ENCODE assay signal across 1 cellular context in genomic region chr19:925087-925911, GRCh38.
TF ChIP-seq lines count a peak whose summit lies in the region.

No MANE protein-coding gene starts in this region.

TF ChIP-seq in K562, 482 proteins besides CTCF, POLR2A, EP300 and RAD21 (continued from another document and continues in another):
- TF ChIP-seq ZNF592 (IDR thresholded peaks at IDR 0.05) (peak; percentile 69; the same call in 1 of the 2 replicates), PBX2 (CRISPR knock-in tag; IDR thresholded peaks at IDR 0.05; ENCODE audit: low read depth) (no peak), PBX2 (tag; conservative IDR thresholded peaks at IDR 0.05; ENCODE audit: low read depth) (no peak), NCOR1 (IDR thresholded peaks at IDR 0.05) (0 out of 2 replicates have a peak, but pooled peaks have one; percentile 30), POLR2AphosphoS5 (IDR thresholded peaks at IDR 0.05; ENCODE audit: control insufficient read depth, insufficient read depth, low read depth, low read length) (0 out of 2 replicates have a peak, but pooled peaks have one; percentile 2), ZNF77 (CRISPR knock-in tag; IDR thresholded peaks at IDR 0.05) (no peak), SMC3 (conservative IDR thresholded peaks at IDR 0.05; ENCODE audit: insufficient read depth, low read depth, low read length) (0 out of 2 replicates have a peak, but pooled peaks have one; percentile 12), RNF2 (IDR thresholded peaks at IDR 0.05) (peak; percentile 52; the same call in 1 of the 2 replicates), CHD2 (IDR thresholded peaks at IDR 0.05; ENCODE audit: low read depth, low read length) (no peak), HCFC1 (IDR thresholded peaks at IDR 0.05; ENCODE audit: low read depth, low read length) (peak; percentile 35), HNRNPH1 (optimal IDR thresholded peaks at IDR 0.05; ENCODE audit: low read depth, low read length) (no peak), CBFB (CRISPR knock-in tag; IDR thresholded peaks at IDR 0.05) (0 out of 2 replicates have a peak, but pooled peaks have one; percentile 55), TBP (optimal IDR thresholded peaks at IDR 0.05; ENCODE audit: low read depth, low read length) (no peak), ARID3B (CRISPR knock-in tag; IDR thresholded peaks at IDR 0.05; ENCODE audit: borderline replicate concordance) (peak; percentile 81; the same call in 1 of the 2 replicates), GATAD2A (IDR thresholded peaks at IDR 0.05) (peak; percentile 58; the same call in 1 of the 2 replicates), CGGBP1 (CRISPR knock-in tag; IDR thresholded peaks at IDR 0.05) (no peak), CHAMP1 (IDR thresholded peaks at IDR 0.05) (no peak), ATF3 (IDR thresholded peaks at IDR 0.05) (peak; percentile 83), ATF3 (CRISPR knock-in tag; conservative IDR thresholded peaks at IDR 0.05) (0 out of 2 replicates have a peak, but pooled peaks have one; percentile 34), MCM2 (IDR thresholded peaks at IDR 0.05; ENCODE audit: low read depth) (no peak), ZNF324 (CRISPR knock-in tag; IDR thresholded peaks at IDR 0.05) (no peak), ZNF507 (tag; conservative IDR thresholded peaks at IDR 0.05) (no peak), L3MBTL2 (IDR thresholded peaks at IDR 0.05) (peak; percentile 50), NR0B1 (IDR thresholded peaks at IDR 0.05; ENCODE audit: partially characterized antibody) (no peak), ZEB2 (IDR thresholded peaks at IDR 0.05) (no peak), ZBTB7A (IDR thresholded peaks at IDR 0.05; ENCODE audit: borderline replicate concordance, control insufficient read depth, low read depth, low read length) (peak; percentile 66), ATF1 (CRISPR knock-in tag; IDR thresholded peaks at IDR 0.05) (peak; percentile 26; the same call in 1 of the 2 replicates), ATF1 (tag; IDR thresholded peaks at IDR 0.05) (peak; percentile 81), ZNF780A (CRISPR knock-in tag; IDR thresholded peaks at IDR 0.05) (no peak), NCOA6 (IDR thresholded peaks at IDR 0.05) (no peak; the same call in 1 of the 2 replicates), U2AF1 (optimal IDR thresholded peaks at IDR 0.05; ENCODE audit: low read depth, low read length) (no peak), FOXP4 (CRISPR knock-in tag; IDR thresholded peaks at IDR 0.05; ENCODE audit: borderline replicate concordance) (peak; percentile 8; the same call in 1 of the 2 replicates), NCOA1 (IDR thresholded peaks at IDR 0.05; ENCODE audit: low read depth) (peak; percentile 52; the same call in 1 of the 2 replicates), POLR2G (IDR thresholded peaks at IDR 0.05; ENCODE audit: low read depth, low read length) (peak; percentile 82), HDAC1 (IDR thresholded peaks at IDR 0.05) (peak; percentile 50 to 67; a peak in 2 of 4 replicates), PHB (CRISPR knock-in tag; IDR thresholded peaks at IDR 0.05) (no peak), SP1 (CRISPR knock-in tag; IDR thresholded peaks at IDR 0.05) (peak; percentile 16; the same call in 1 of the 2 replicates), SMAD4 (CRISPR knock-in tag; conservative IDR thresholded peaks at IDR 0.05) (peak; percentile 73), UBTF (IDR thresholded peaks at IDR 0.05; ENCODE audit: borderline replicate concordance in 1 of 2, low read depth in 2 of 2, low read length in 2 of 2) (peak; percentile 100), FOXJ3 (CRISPR knock-in tag; IDR thresholded peaks at IDR 0.05) (no peak), DMBX1 (CRISPR knock-in tag; IDR thresholded peaks at IDR 0.05; ENCODE audit: borderline replicate concordance) (peak; percentile 80), ZFP91 (CRISPR knock-in tag; IDR thresholded peaks at IDR 0.05) (peak; percentile 94), NRF1 (conservative IDR thresholded peaks at IDR 0.05 in 1 of 2, IDR thresholded peaks at IDR 0.05 in 1 of 2) (no peak; a peak in 1 of 4 replicates)
